Comparison of ENCODE assay signal across 10 cellular contexts in genomic region chr9:13267743-13268142, GRCh38. TPM values are rescaled to one million over a fixed set of nuclear protein-coding genes. Genes with fewer than 3 reads are reported as not detected.
DNase-seq lines count a peak whose midpoint lies in the region; ATAC-seq and TF ChIP-seq lines count a peak whose summit lies in the region.
"Had no signal": no experiment of that assay in that cellular context is flagged by ENCODE, and none has a peak within 500 bp of the region (broad histone marks: within the 10 kb centered on the region; RNA-seq: fewer than 3 reads in every experiment).

No MANE protein-coding gene starts in this region.

- peak overlapping the region; percentile 90 for H3K27ac ChIP-seq in mesodermal cell (ENCODE audit: low read depth, low read length, severe bottlenecking)

- WGBS in mesodermal cell (ENCODE audit: insufficient coverage in 2 of 2), 2 experiments: 0 to 25% methylated on average over 1 of the region's 2 CpGs
- WGBS in lower leg skin, 2 donors: 59 to 68% methylated on average over 2 of the region's 2 CpGs

- H3K4me3 ChIP-seq in AG09309 (ENCODE audit: control insufficient read depth, low read depth, low read length) (no peak overlapping the region), mesodermal cell (ENCODE audit: extremely low read depth, insufficient read depth, low read length, poor library complexity, severe bottlenecking) (no peak overlapping the region), lower leg skin (ENCODE audit: low read depth, poor library complexity, severe bottlenecking) (no peak overlapping the region)

- no peak for TF ChIP-seq POLR2A in lower leg skin (IDR thresholded peaks at IDR 0.05)

- peaks cover 23% of the 10 kb centered on the region for H3K36me3 ChIP-seq in mesodermal cell (ENCODE audit: control insufficient read depth, insufficient read depth, low read length)

- no peaks in the 10 kb centered on the region for H3K9me3 ChIP-seq in mesodermal cell (ENCODE audit: control insufficient read depth, low read length)

- peaks cover 49% of the 10 kb centered on the region for H3K4me1 ChIP-seq in mesodermal cell (ENCODE audit: control insufficient read depth, insufficient read depth, low read length, poor library complexity, severe bottlenecking)

- ATAC-seq in GM21360 (IDR thresholded peaks at IDR 0.05; ENCODE audit: unreplicated experiment) (no peak), HG02973 (IDR thresholded peaks at IDR 0.05; ENCODE audit: unreplicated experiment) (no peak)
- ATAC-seq: naive thymus-derived CD8-positive, alpha-beta T cell had no signal

- intact Hi-C loops in lower leg skin (cut with DNase I; ENCODE audit: low total_unique reads): no loop called here

- TF ChIP-seq CTCF in AG09309 (IDR thresholded peaks at IDR 0.05; ENCODE audit: control insufficient read depth, insufficient read depth, low read depth, low read length, missing control alignments) (no peak), lower leg skin (IDR thresholded peaks at IDR 0.05) (no peak)

- DNase-seq in AG09309 (ENCODE audit: low read depth) (peak; percentile 59), LHCN-M2 (ENCODE audit: low read depth) (peak; percentile 83), dedifferentiated amniotic fluid mesenchymal stem cell (ENCODE audit: extremely low spot score) (peak; percentile 71), GM19238 (ENCODE audit: insufficient read length, low spot score) (no peak), lower leg skin (ENCODE audit: low spot score in 2 of 2) (no peak)
- DNase-seq: naive thymus-derived CD8-positive, alpha-beta T cell; NCI-H510A treated with DMSO at 0.1 percent for 48 hours had no signal

RNA-seq across cellular contexts. Expression of gene MPDZ, which starts 11.7 kb away (rescaled TPM):
- total RNA-seq in LHCN-M2 (2014; rRNA removed): 11.7 and 16.9 TPM in 2 replicates
- 5.6 TPM for polyA plus RNA-seq in LHCN-M2 (2012)
- polyA plus RNA-seq in mesodermal cell (2013, experiment 1 of 2): 53.4 TPM
- 50.1 TPM for polyA plus RNA-seq in mesodermal cell (2013, experiment 2 of 2)
- total RNA-seq in lower leg skin: 10 to 100 TPM in 2 of 4 donors, 1 to 10 TPM in 2; 5.4 to 11.4 (median 10.2) TPM
- total RNA-seq: naive thymus-derived CD8-positive, alpha-beta T cell had no signal
- polyA plus RNA-seq: naive thymus-derived CD8-positive, alpha-beta T cell had no signal

Comparison
In these comparisons a context has a peak if more than half of its experiments do, and no peak if none do; other contexts are left out.
1. DNase-seq: peak in AG09309 (single experiment), LHCN-M2 (single experiment) and dedifferentiated amniotic fluid mesenchymal stem cell (single experiment); none in GM19238 (single experiment) and lower leg skin (0 of 2).